23 cellular contexts compared by ENCODE assay signal in the genomic region with DNA sequence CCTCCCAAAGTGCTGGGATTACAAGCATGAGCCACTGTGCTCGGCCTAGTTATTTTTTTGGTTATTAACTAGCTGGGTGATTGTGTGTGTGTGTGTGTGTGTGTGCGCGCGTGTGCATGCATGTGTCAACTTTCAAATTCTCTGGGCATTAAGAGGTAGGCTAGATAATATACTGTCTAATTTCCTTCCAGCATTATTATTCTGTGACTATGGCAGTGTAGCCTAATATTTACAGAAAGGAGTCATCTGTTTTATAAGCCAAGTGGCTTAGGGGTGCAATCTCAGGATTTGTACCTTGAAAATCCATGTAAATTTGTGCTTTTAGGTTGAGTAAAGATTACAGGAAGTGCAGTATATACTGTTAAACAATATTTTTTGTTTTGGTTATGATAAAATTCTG.
DNase-seq lines count a peak whose midpoint lies in the region; ATAC-seq and TF ChIP-seq lines count a peak whose summit lies in the region.
"Had no signal": no experiment of that assay in that cellular context is flagged by ENCODE, and none has a peak within 500 bp of the region (broad histone marks: within the 10 kb centered on the region; RNA-seq: fewer than 3 reads in every experiment).

No MANE protein-coding gene starts in this region.

- H3K9me3 Mint-ChIP-seq in endodermal cell, result no peaks in the 10 kb centered on the region
- H3K9me3 Mint-ChIP-seq: CD4-positive, alpha-beta T cell had no signal

- no TSS peak for BruUV-seq in PC-3 (replicated peaks; lab: Mats Ljungman, UMichigan)

- intact Hi-C loops in PC-3 (cut with micrococcal nuclease), result loop anchor here (5.0 kb wide), 1 partner anchor 90 kb away; no protein-coding TSS in a partner anchor

- no peak overlapping the region for H3K4me3 ChIP-seq in SK-N-SH (ENCODE audit: low read depth in 2 of 2, low read length in 1 of 2)
- no peak overlapping the region for H3K4me3 ChIP-seq in PC-3 (ENCODE audit: low read length)
- no peak overlapping the region for H3K4me3 ChIP-seq in MG63
- no peak overlapping the region for H3K4me3 ChIP-seq in endodermal cell (ENCODE audit: low read length)
- H3K4me3 ChIP-seq: A549; BLaER1 treated with 17β-estradiol and CSF1 and Interleukin-3, amounts not matched to agents 10 nM and 100 nM; GM12878 had no signal

- no peaks in the 10 kb centered on the region for H3K36me3 Mint-ChIP-seq in endodermal cell (ENCODE audit: low read depth)
- H3K36me3 Mint-ChIP-seq: CD8-positive, alpha-beta T cell had no signal

- H3K27me3 Mint-ChIP-seq in endodermal cell (ENCODE audit: insufficient read depth), result no peaks in the 10 kb centered on the region
- H3K27me3 Mint-ChIP-seq: CD4-positive, alpha-beta T cell had no signal

- H3K79me2 ChIP-seq in SK-N-SH (ENCODE audit: insufficient read depth) (no peaks in the 10 kb centered on the region), PC-3 (ENCODE audit: low read length) (no peaks in the 10 kb centered on the region)

- H3K27me3 ChIP-seq in SK-N-SH (ENCODE audit: insufficient read depth) (no peaks in the 10 kb centered on the region), PC-3 (ENCODE audit: low read length) (no peaks in the 10 kb centered on the region), MG63 (no peaks in the 10 kb centered on the region), endodermal cell (ENCODE audit: control insufficient read depth, insufficient read depth, low read length, poor library complexity, severe bottlenecking) (no peaks in the 10 kb centered on the region)
- H3K27me3 ChIP-seq: BLaER1 treated with 17β-estradiol and CSF1 and Interleukin-3, amounts not matched to agents 10 nM and 100 nM had no signal

- H3K4me1 Mint-ChIP-seq in endodermal cell, result no peaks in the 10 kb centered on the region
- H3K4me1 Mint-ChIP-seq: B cell had no signal

- H3K4me1 ChIP-seq in SK-N-SH (ENCODE audit: control insufficient read depth in 1 of 2, insufficient read depth in 2 of 2, low read depth in 1 of 2, low read length in 1 of 2) (peaks cover 0 to 6% of the 10 kb centered on the region in 2 experiments; a peak in 1 of 4 replicates), PC-3 (ENCODE audit: insufficient read depth, low read length) (peaks cover 18% of the 10 kb centered on the region), endodermal cell (ENCODE audit: control insufficient read depth, insufficient read depth, low read length) (no peaks in the 10 kb centered on the region)
- H3K4me1 ChIP-seq: BLaER1 treated with 17β-estradiol and CSF1 and Interleukin-3, amounts not matched to agents 10 nM and 100 nM had no signal

- H3K4me2 ChIP-seq in SK-N-SH (no peak overlapping the region), PC-3 (ENCODE audit: low read length) (peak overlapping the region; percentile 13; the same call in 1 of the 2 replicates)
- H3K4me2 ChIP-seq: A549; BLaER1 treated with 17β-estradiol and CSF1 and Interleukin-3, amounts not matched to agents 10 nM and 100 nM had no signal

- H2AFZ ChIP-seq in SK-N-SH (ENCODE audit: low read depth), result peak overlapping the region; percentile 69; the same call in 1 of the 2 replicates
- H2AFZ ChIP-seq in PC-3 (ENCODE audit: low read length), result peak overlapping the region; percentile 50

- DNase-seq in SK-N-SH (no peak), PC-3 (peak; percentile 61), COR-L47 (lab: John Stamatoyannopoulos, UW) (no peak), MG63 (no peak), endodermal cell (no peak)
- DNase-seq: AML-193; CD4-positive, alpha-beta T cell; CD8-positive, alpha-beta T cell; DMS 273 treated with DMSO at 0.1 percent for 48 hours; DMS153; DMS53; DMS79; DND-41; EL; GDM1 had no signal

- no peak for TF ChIP-seq EP300 in SK-N-SH (IDR thresholded peaks at IDR 0.05; ENCODE audit: borderline replicate concordance in 1 of 2, low read depth in 1 of 2, low read length in 1 of 2)

- no peak for TF ChIP-seq CTCF in SK-N-SH (IDR thresholded peaks at IDR 0.05)
- no peak for TF ChIP-seq CTCF in PC-3 (conservative IDR thresholded peaks at IDR 0.05; ENCODE audit: low read depth, low read length)
- TF ChIP-seq CTCF in endodermal cell (conservative IDR thresholded peaks at IDR 0.05), result no peak

- H4K20me1 ChIP-seq in SK-N-SH (ENCODE audit: insufficient read depth) (no peaks in the 10 kb centered on the region), PC-3 (ENCODE audit: low read length) (no peaks in the 10 kb centered on the region)
- H4K20me1 ChIP-seq: BLaER1 treated with 17β-estradiol and CSF1 and Interleukin-3, amounts not matched to agents 10 nM and 100 nM had no signal

- no peak for ATAC-seq in SK-N-SH treated with all-trans-retinoic acid at 6 μM for 48 hours
- ATAC-seq in PC-3, result peak; percentile 81
- ATAC-seq in esophagus mucosa, result peak; percentile 15
- ATAC-seq: A549; CD8-positive, alpha-beta T cell; GM12878 had no signal

- H3K36me3 ChIP-seq in SK-N-SH (replicated peaks in 1 of 2; ENCODE audit: control insufficient read depth in 1 of 2, insufficient read depth in 2 of 2, low read length in 1 of 2), result no peaks in the 10 kb centered on the region
- no peaks in the 10 kb centered on the region for H3K36me3 ChIP-seq in PC-3 (ENCODE audit: low read depth, low read length)
- H3K36me3 ChIP-seq in MG63, result no peaks in the 10 kb centered on the region
- no peaks in the 10 kb centered on the region for H3K36me3 ChIP-seq in endodermal cell (ENCODE audit: control insufficient read depth, insufficient read depth, low read length)
- H3K36me3 ChIP-seq: BLaER1 treated with 17β-estradiol and CSF1 and Interleukin-3, amounts not matched to agents 10 nM and 100 nM had no signal

- H3K9me2 ChIP-seq in SK-N-SH, result no peaks in the 10 kb centered on the region
- H3K9me2 ChIP-seq in PC-3 (replicated peaks; ENCODE audit: low read length), result 0 out of 2 replicates have a peak, but pooled peaks cover 2% of the 10 kb centered on the region

- H3K27ac ChIP-seq in SK-N-SH (ENCODE audit: low read depth in 2 of 2, low read length in 1 of 2) (peak overlapping the region in 1 of 2 experiments; percentile 44; a peak in 2 of 4 replicates), PC-3 (ENCODE audit: low read length) (peak overlapping the region; percentile 80), endodermal cell (ENCODE audit: low read depth, low read length) (no peak overlapping the region)
- H3K27ac ChIP-seq: 22Rv1; A549; BLaER1 treated with 17β-estradiol and CSF1 and Interleukin-3, amounts not matched to agents 10 nM and 100 nM; C4-2B had no signal

- POLR2A ChIA-PET in SK-N-SH (lab: Yijun Ruan, JAX), result no interaction called here
- POLR2A ChIA-PET in PC-3 (lab: Charles Lee; ENCODE audit: unreplicated experiment), result no interaction called here

- CTCF ChIA-PET in SK-N-SH (lab: Yijun Ruan, JAX), result no interaction called here
- CTCF ChIA-PET in PC-3 (lab: Charles Lee), result no interaction called here

- no peak overlapping the region for H3K4me3 Mint-ChIP-seq in endodermal cell
- H3K4me3 Mint-ChIP-seq: B cell; CD4-positive, alpha-beta T cell; CD8-positive, alpha-beta T cell had no signal

- H3F3A ChIP-seq in SK-N-SH (replicated peaks; ENCODE audit: insufficient read depth), result peaks cover 7% of the 10 kb centered on the region
- no peaks in the 10 kb centered on the region for H3F3A ChIP-seq in PC-3 (ENCODE audit: low read length, unreplicated experiment)

- H3K9me3 ChIP-seq in SK-N-SH (no peaks in the 10 kb centered on the region), PC-3 (ENCODE audit: low read length) (no peaks in the 10 kb centered on the region), MG63 (no peaks in the 10 kb centered on the region), endodermal cell (ENCODE audit: control insufficient read depth, low read length) (no peaks in the 10 kb centered on the region)
- H3K9me3 ChIP-seq: A549; BLaER1 treated with 17β-estradiol and CSF1 and Interleukin-3, amounts not matched to agents 10 nM and 100 nM had no signal

- H3K9ac ChIP-seq in SK-N-SH (no peak overlapping the region), PC-3 (ENCODE audit: low read length) (peak overlapping the region; percentile 34), endodermal cell (ENCODE audit: extremely low read depth, low read length, poor library complexity, severe bottlenecking) (no peak overlapping the region)
- H3K9ac ChIP-seq: BLaER1 treated with 17β-estradiol and CSF1 and Interleukin-3, amounts not matched to agents 10 nM and 100 nM had no signal

- no peak for TF ChIP-seq RAD21 in SK-N-SH (IDR thresholded peaks at IDR 0.05; ENCODE audit: low read length)

- no peak overlapping the region for H3K27ac Mint-ChIP-seq in endodermal cell
- H3K27ac Mint-ChIP-seq: B cell; CD4-positive, alpha-beta T cell; CD8-positive, alpha-beta T cell had no signal

- WGBS in SK-N-SH (ENCODE audit: low lambda C conversion rate), result 92% methylated on average over 4 of the region's 4 CpGs
- WGBS in endodermal cell (ENCODE audit: insufficient coverage in 1 of 2, insufficient read length in 1 of 2), 2 experiments, result 95% methylated on average over 3 of the region's 4 CpGs; no CpG with 5 or more reads in 1 of the 2 experiments

TF ChIP-seq in SK-N-SH, 30 proteins besides CTCF, POLR2A, EP300 and RAD21 (continues in another document):
- no peak for TF ChIP-seq SIN3A (IDR thresholded peaks at IDR 0.05; ENCODE audit: borderline replicate concordance, low read depth, low read length)
- TF ChIP-seq JUND (IDR thresholded peaks at IDR 0.05), result no peak
- no peak for TF ChIP-seq MEF2A (IDR thresholded peaks at IDR 0.05; ENCODE audit: borderline replicate concordance, low read depth)
- no peak for TF ChIP-seq POLR2AphosphoS5 (IDR thresholded peaks at IDR 0.05; ENCODE audit: low read depth, low read length)
- no peak for TF ChIP-seq EZH2phosphoT487 (IDR thresholded peaks at IDR 0.05; ENCODE audit: borderline replicate concordance, low read depth)

TF ChIP-seq in SK-N-SH treated with all-trans-retinoic acid at 6 μM for 48 hours, 23 proteins besides CTCF, POLR2A, EP300 and RAD21:
- TF ChIP-seq ARNTL (CRISPR knock-in tag; IDR thresholded peaks at IDR 0.05; ENCODE audit: borderline replicate concordance, low read depth), result no peak
- no peak for TF ChIP-seq ZNF70 (CRISPR knock-in tag; IDR thresholded peaks at IDR 0.05)
- no peak for TF ChIP-seq RARB (CRISPR knock-in tag; IDR thresholded peaks at IDR 0.05)
- TF ChIP-seq CSDC2 (CRISPR knock-in tag; IDR thresholded peaks at IDR 0.05), result no peak
- no peak for TF ChIP-seq ZFP30 (CRISPR knock-in tag; IDR thresholded peaks at IDR 0.05)
- no peak for TF ChIP-seq ISL1 (CRISPR knock-in tag; IDR thresholded peaks at IDR 0.05)
- no peak for TF ChIP-seq ZNF8 (CRISPR knock-in tag; IDR thresholded peaks at IDR 0.05)
TF ChIP-seq in SK-N-SH treated with all-trans-retinoic acid at 6 μM for 48 hours: peak in this region for 0.
